ENCODE assay signal across 23 cellular contexts in genomic region chr2:16067444-16068232, GRCh38.
"Had no signal": no experiment of that assay in that cellular context is flagged by ENCODE, and none has a peak within 500 bp of the region (broad histone marks: within the 10 kb centered on the region; RNA-seq: fewer than 3 reads in every experiment).

No MANE protein-coding gene starts in this region.

- H3K27ac Mint-ChIP-seq: activated CD4-positive, alpha-beta memory T cell treated with anti-CD3 and anti-CD28 coated beads, Interleukin-2, amount 10 ng/mL, durations not matched to agents 7 days and 5 days; activated CD4-positive, alpha-beta T cell treated with anti-CD3 and anti-CD28 coated beads, Interleukin-2, amount 10 ng/mL, durations not matched to agents 24 days and 14 days; activated CD8-positive, alpha-beta memory T cell treated with anti-CD3 and anti-CD28 coated beads, Interleukin-2, amount 10 ng/mL, durations not matched to agents 7 days and 5 days; activated naive CD4-positive, alpha-beta T cell treated with anti-CD3 and anti-CD28 coated beads, Interleukin-2, amount 50 U/mL, for 72 hours; memory B cell; naive B cell; stimulated activated naive B cell treated with anti-CD40 and anti-IgM and Interleukin-4, amounts not matched to agents 10 μg/mL and 1 μg/mL and 100 μg/mL, for 72 hours; T-helper 17 cell had no signal

- H3K27me3 Mint-ChIP-seq: activated CD4-positive, alpha-beta memory T cell treated with anti-CD3 and anti-CD28 coated beads, Interleukin-2, amount 10 ng/mL, durations not matched to agents 7 days and 5 days; activated CD4-positive, alpha-beta T cell treated with anti-CD3 and anti-CD28 coated beads, Interleukin-2, amount 10 ng/mL, durations not matched to agents 24 days and 14 days; activated CD8-positive, alpha-beta memory T cell treated with anti-CD3 and anti-CD28 coated beads, Interleukin-2, amount 10 ng/mL, durations not matched to agents 7 days and 5 days; memory B cell; naive B cell; progenitor cell of endocrine pancreas; stimulated activated naive B cell treated with anti-CD40 and anti-IgM and Interleukin-4, amounts not matched to agents 10 μg/mL and 1 μg/mL and 100 μg/mL, for 72 hours had no signal

- ATAC-seq: activated CD8-positive, alpha-beta memory T cell treated with anti-CD3 and anti-CD28 coated beads, Interleukin-2, amount 10 ng/mL, durations not matched to agents 7 days and 5 days; activated naive CD4-positive, alpha-beta T cell treated with anti-CD3 and anti-CD28 coated beads, Interleukin-2, amount 50 U/mL, for 72 hours; heart right ventricle; left colon; stimulated activated naive B cell treated with anti-CD40 and anti-IgM and Interleukin-4, amounts not matched to agents 10 μg/mL and 1 μg/mL and 100 μg/mL, for 72 hours; T-helper 17 cell had no signal

- H3K4me3 ChIP-seq: ascending aorta, coronary artery, heart right ventricle, neural progenitor cell, thoracic aorta, upper lobe of left lung had no signal

- H3K4me1 Mint-ChIP-seq: activated CD4-positive, alpha-beta memory T cell treated with anti-CD3 and anti-CD28 coated beads, Interleukin-2, amount 10 ng/mL, durations not matched to agents 7 days and 5 days; activated CD4-positive, alpha-beta T cell treated with anti-CD3 and anti-CD28 coated beads, Interleukin-2, amount 10 ng/mL, durations not matched to agents 24 days and 14 days; activated CD8-positive, alpha-beta memory T cell treated with anti-CD3 and anti-CD28 coated beads, Interleukin-2, amount 10 ng/mL, durations not matched to agents 7 days and 5 days; central memory CD8-positive, alpha-beta T cell; memory B cell; naive B cell; stimulated activated naive B cell treated with anti-CD40 and anti-IgM and Interleukin-4, amounts not matched to agents 10 μg/mL and 1 μg/mL and 100 μg/mL, for 72 hours; T-helper 17 cell had no signal

- H3K36me3 ChIP-seq: ascending aorta, heart right ventricle, neural progenitor cell, thoracic aorta, upper lobe of left lung had no signal

- H3K4me3 Mint-ChIP-seq: activated CD4-positive, alpha-beta memory T cell treated with anti-CD3 and anti-CD28 coated beads, Interleukin-2, amount 10 ng/mL, durations not matched to agents 7 days and 5 days; activated CD4-positive, alpha-beta T cell treated with anti-CD3 and anti-CD28 coated beads, Interleukin-2, amount 10 ng/mL, durations not matched to agents 24 days and 14 days; activated CD8-positive, alpha-beta memory T cell treated with anti-CD3 and anti-CD28 coated beads, Interleukin-2, amount 10 ng/mL, durations not matched to agents 7 days and 5 days; central memory CD8-positive, alpha-beta T cell; memory B cell; naive B cell; neural progenitor cell; stimulated activated naive B cell treated with anti-CD40 and anti-IgM and Interleukin-4, amounts not matched to agents 10 μg/mL and 1 μg/mL and 100 μg/mL, for 72 hours; T-helper 17 cell had no signal

- H3K27me3 ChIP-seq: ascending aorta, neural progenitor cell, upper lobe of left lung had no signal

- H3K4me1 ChIP-seq: ascending aorta, heart right ventricle, upper lobe of left lung had no signal

- H3K9me3 ChIP-seq: thoracic aorta had no signal

- H2AFZ ChIP-seq: neural progenitor cell had no signal

- H3K4me2 ChIP-seq: neural progenitor cell had no signal

- DNase-seq: activated CD4-positive, alpha-beta memory T cell treated with anti-CD3 and anti-CD28 coated beads, Interleukin-2, amount 10 ng/mL, durations not matched to agents 7 days and 5 days; activated CD4-positive, alpha-beta T cell treated with anti-CD3 and anti-CD28 coated beads, Interleukin-2, amount 10 ng/mL, durations not matched to agents 24 days and 14 days; activated CD8-positive, alpha-beta memory T cell treated with anti-CD3 and anti-CD28 coated beads, Interleukin-2, amount 10 ng/mL, durations not matched to agents 7 days and 5 days; activated T-cell treated with anti-CD3 and anti-CD28 coated beads for 4 hours; heart right ventricle; islet precursor cell; left colon; naive B cell; stimulated activated CD4-positive, alpha-beta T cell treated with anti-CD3 and anti-CD28 coated beads, Interleukin-2, amount 100 ng/mL, for 48 hours; stimulated activated CD8-positive, alpha-beta memory T cell treated with anti-CD3 and anti-CD28 coated beads, Interleukin-4, amount 100 ng/mL, for 48 hours; stimulated activated naive B cell treated with anti-CD40 and anti-IgM and Interleukin-4, amounts not matched to agents 10 μg/mL and 1 μg/mL and 100 μg/mL, for 72 hours; SW 1271; T-helper 17 cell had no signal

- H3K9ac ChIP-seq: neural progenitor cell had no signal

- H3K27ac ChIP-seq: ascending aorta, coronary artery, epithelial cell of prostate, heart right ventricle, neural progenitor cell, thoracic aorta, upper lobe of left lung had no signal

- H3K36me3 Mint-ChIP-seq: memory B cell; stimulated activated naive B cell treated with anti-CD40 and anti-IgM and Interleukin-4, amounts not matched to agents 10 μg/mL and 1 μg/mL and 100 μg/mL, for 72 hours had no signal
